Comparison of ENCODE assay signal across 8 cellular contexts in genomic region chr6:34239240-34239825, GRCh38. TPM values are rescaled to one million over a fixed set of nuclear protein-coding genes. Genes with fewer than 3 reads are reported as not detected.
DNase-seq lines count a peak whose midpoint lies in the region; ATAC-seq and TF ChIP-seq lines count a peak whose summit lies in the region.

No MANE protein-coding gene starts in this region.

- peaks cover 35% of the 10 kb centered on the region for H3K79me2 ChIP-seq in Karpas-422 (ENCODE audit: low read length)

- peaks cover 48% of the 10 kb centered on the region for H3K36me3 ChIP-seq in ES-I3 (ENCODE audit: insufficient read depth, low read length)
- peaks cover 47% of the 10 kb centered on the region for H3K36me3 ChIP-seq in Karpas-422 (ENCODE audit: insufficient read depth, low read length)

- peaks cover 41% of the 10 kb centered on the region for H3K4me1 ChIP-seq in ES-I3 (ENCODE audit: insufficient read depth, low read length)
- H3K4me1 ChIP-seq in Karpas-422 (ENCODE audit: low read length) = peaks cover 44% of the 10 kb centered on the region

- peaks cover 50% of the 10 kb centered on the region for H3K4me1 Mint-ChIP-seq in central memory CD8-positive, alpha-beta T cell
- H3K4me1 Mint-ChIP-seq in nephron progenitor cell = peaks cover 62% of the 10 kb centered on the region

- H3K4me3 Mint-ChIP-seq in central memory CD8-positive, alpha-beta T cell = peak overlapping the region; percentile 77
- peak overlapping the region; percentile 88 for H3K4me3 Mint-ChIP-seq in nephron progenitor cell

- peak overlapping the region; percentile 71 for H3K4me3 ChIP-seq in Karpas-422 (ENCODE audit: low read length)

- no peaks in the 10 kb centered on the region for H3K9me3 Mint-ChIP-seq in central memory CD8-positive, alpha-beta T cell
- H3K9me3 Mint-ChIP-seq in nephron progenitor cell = no peaks in the 10 kb centered on the region

- H2AFZ ChIP-seq in Karpas-422 (ENCODE audit: low read length) = no peak overlapping the region

- H3K27ac Mint-ChIP-seq in central memory CD8-positive, alpha-beta T cell (ENCODE audit: low read depth) = peak overlapping the region; percentile 49
- peak overlapping the region; percentile 64 for H3K27ac Mint-ChIP-seq in nephron progenitor cell

- DNase-seq in Karpas-422 = no peak
- DNase-seq in central memory CD8-positive, alpha-beta T cell (ENCODE audit: low spot score in 2 of 2) = no peak
- DNase-seq in nephron progenitor cell = no peak
- DNase-seq in COLO829 (ENCODE audit: low spot score) = no peak
- no peak for DNase-seq in SIG-M5 treated with dmso at 0.1 percent for 504 hours (lab: John Stamatoyannopoulos, UW; ENCODE audit: unreplicated experiment)
- no peak for DNase-seq in inferior parietal cortex (ENCODE audit: extremely low spot score)
- no peak for DNase-seq in NAMALWA (ENCODE audit: low spot score)

- no peak for ATAC-seq in central memory CD8-positive, alpha-beta T cell (replicated peaks; ENCODE audit: extremely low read depth, poor library complexity, severe bottlenecking)

- H4K20me1 ChIP-seq in Karpas-422 (ENCODE audit: insufficient read depth, low read depth, low read length) = peaks cover 41% of the 10 kb centered on the region

- peak overlapping the region; percentile 96 for H3K27ac ChIP-seq in Karpas-422 (ENCODE audit: low read length)

- peak overlapping the region; percentile 86 for H3K4me2 ChIP-seq in Karpas-422 (ENCODE audit: low read depth, low read length, poor library complexity, severe bottlenecking)

- TF ChIP-seq CTCF in nephron progenitor cell (IDR thresholded peaks at IDR 0.05) = no peak

- H3K27me3 ChIP-seq in Karpas-422 (ENCODE audit: low read length) = no peaks in the 10 kb centered on the region

- H3K27me3 Mint-ChIP-seq in central memory CD8-positive, alpha-beta T cell = no peaks in the 10 kb centered on the region
- no peaks in the 10 kb centered on the region for H3K27me3 Mint-ChIP-seq in nephron progenitor cell (ENCODE audit: low read depth, poor library complexity)

- H3K9ac ChIP-seq in ES-I3 (ENCODE audit: low read depth, low read length) (peak overlapping the region; percentile 92), Karpas-422 (ENCODE audit: low read length) (peak overlapping the region; percentile 100)

- H3K36me3 Mint-ChIP-seq in central memory CD8-positive, alpha-beta T cell (ENCODE audit: insufficient read depth) = peaks cover 28% of the 10 kb centered on the region
- H3K36me3 Mint-ChIP-seq in nephron progenitor cell (ENCODE audit: low read depth) = peaks cover 37% of the 10 kb centered on the region

- no peaks in the 10 kb centered on the region for H3K9me2 ChIP-seq in Karpas-422 (replicated peaks; ENCODE audit: insufficient read depth, low read length)

- no peaks in the 10 kb centered on the region for H3K9me3 ChIP-seq in ES-I3 (ENCODE audit: control insufficient read depth, insufficient read depth, low read length)
- no peaks in the 10 kb centered on the region for H3K9me3 ChIP-seq in Karpas-422 (ENCODE audit: low read length)

RNA-seq across cellular contexts. Expression of gene HMGA1, which starts 2.7 kb away (rescaled TPM):
- 337 and 353 TPM in 2 replicates for total RNA-seq in Karpas-422 (2014; rRNA removed; shearing (Covaris generic); ENCODE audit: low replicate concordance)

RNA-seq across cellular contexts. Expression of gene SMIM29, which starts 9.5 kb away (rescaled TPM):
- 35.1 and 44.3 TPM in 2 replicates for total RNA-seq in Karpas-422 (2014; rRNA removed; shearing (Covaris generic); ENCODE audit: low replicate concordance)
